Comparison of ENCODE assay signal across 1 cellular context in genomic region chr2:142750858-142751257, GRCh38.
TF ChIP-seq lines count a peak whose summit lies in the region.

No MANE protein-coding gene starts in this region.

TF ChIP-seq in liver, 16 proteins besides CTCF, POLR2A, EP300 and RAD21 (continued from another document):
- TF ChIP-seq ZBTB33 (IDR thresholded peaks at IDR 0.05) (peak; percentile 26), HNF4G (IDR thresholded peaks at IDR 0.05) (peak; percentile 25)
